Comparison of ENCODE assay signal across 30 cellular contexts in genomic region chr1:229371624-229372023, GRCh38. TPM values are rescaled to one million over a fixed set of nuclear protein-coding genes. Genes with fewer than 3 reads are reported as not detected.
A peak's percentile ranks its signal among the peaks of the same experiment; 100 is the strongest.
DNase-seq lines count a peak whose midpoint lies in the region; ATAC-seq, FAIRE-seq and TF ChIP-seq lines count a peak whose summit lies in the region.
"Had no signal": no experiment of that assay in that cellular context is flagged by ENCODE, and none has a peak within 500 bp of the region (broad histone marks: within the 10 kb centered on the region; RNA-seq: fewer than 3 reads in every experiment).

No MANE protein-coding gene starts in this region.

- whole genome bisulfite sequencing in heart left ventricle, 4 donors: 84 to 89% (median 88%) methylated on average over 6 of the region's 6 CpGs

- H3K27me3 ChIP-seq in left ventricle myocardium inferior (ENCODE audit: low read depth): peaks cover 12% of the 10 kb centered on the region
- H3K27me3 ChIP-seq in heart left ventricle: no peaks in the 10 kb centered on the region
- H3K27me3 ChIP-seq in foreskin keratinocyte: no peaks in the 10 kb centered on the region

- no peak for FAIRE-seq in urothelium cell line (lab: Jason Lieb, UNC)
- FAIRE-seq: GM12891 had no signal

- H3K36me3 ChIP-seq in left ventricle myocardium inferior: no peaks in the 10 kb centered on the region
- no peaks in the 10 kb centered on the region for H3K36me3 ChIP-seq in heart left ventricle
- H3K36me3 ChIP-seq: HAP-1 had no signal

- TF ChIP-seq CTCF in left ventricle myocardium inferior (IDR thresholded peaks at IDR 0.05; ENCODE audit: borderline replicate concordance) (no peak), heart left ventricle (IDR thresholded peaks at IDR 0.05) (no peak), RWPE1 (conservative IDR thresholded peaks at IDR 0.05; ENCODE audit: low read depth) (no peak), foreskin keratinocyte (conservative IDR thresholded peaks at IDR 0.05) (no peak)

- intact Hi-C loops in left ventricle myocardium inferior (cut with micrococcal nuclease): no loop called here
- intact Hi-C loops in heart left ventricle (cut with DNase I): loop anchor here in 3 of 10 donors (2.0 to 5.0 kb wide), 5 partner anchors 36 to 111 kb away; partner anchors contain the start of gene ACTA1 (in 1 of the 3)

- ATAC-seq in heart left ventricle: no peak
- peak; percentile 93 for ATAC-seq in foreskin keratinocyte
- ATAC-seq in GM21528 (IDR thresholded peaks at IDR 0.05; ENCODE audit: low FRiP score, unreplicated experiment): no peak
- ATAC-seq: CD8-positive, alpha-beta T cell had no signal

- TF ChIP-seq POLR2A in heart left ventricle (IDR thresholded peaks at IDR 0.05): no peak

- DNase-seq in left ventricle myocardium inferior (no peak), heart left ventricle (no peak), RWPE1 (ENCODE audit: low spot score) (peak; percentile 91), foreskin keratinocyte (peak; percentile 98 to 99), urothelium cell line (ENCODE audit: low spot score) (peak; percentile 44), HuH-7 (ENCODE audit: low spot score) (no peak)
- no peak for DNase-seq in activated effector memory CD4-positive, alpha-beta T cell treated with Interleukin-2 at 50 U/mL for 16 hours
- DNase-seq: 8988T; ACHN; Caco-2; CD8-positive, alpha-beta T cell; DMS 273 treated with DMSO at 0.1 percent for 48 hours; DMS79; EL; GOT3; HFFc6; IMR-90; KG1; NCI-H1092; NCI-H1417 treated with DMSO at 0.1 percent for 48 hours; NCI-H1694 treated with DMSO at 0.1 percent for 48 hours; NCI-H2081 treated with DMSO at 0.1 percent for 48 hours; NCI-H2171; NCI-H345; NCI-H524; NCI-H748 treated with DMSO at 0.1 percent for 48 hours; SHP77 had no signal

- no peak overlapping the region for H3K4me3 ChIP-seq in left ventricle myocardium inferior
- H3K4me3 ChIP-seq in heart left ventricle: no peak overlapping the region
- H3K4me3 ChIP-seq: HAP-1 had no signal

- H3K27ac ChIP-seq in left ventricle myocardium inferior (replicated peaks) (peak overlapping the region; percentile 64), heart left ventricle (peak overlapping the region in 4 of 12 donors; percentile 49 to 73 (median 65)), RWPE1 (no peak overlapping the region), foreskin keratinocyte (no peak overlapping the region)

- H3K9me3 ChIP-seq in left ventricle myocardium inferior (replicated peaks) (no peaks in the 10 kb centered on the region), heart left ventricle (no peaks in the 10 kb centered on the region)
- H3K9me3 ChIP-seq: Caco-2, HAP-1 had no signal

- POLR2A ChIA-PET in RWPE1 (lab: Yijun Ruan, JAX; ENCODE audit: low non-redundant PET): interaction anchor here (0.6 kb wide), 1 partner anchor 20 kb away, joined by 7 read pairs; no protein-coding TSS in a partner anchor

- CTCF ChIA-PET in RWPE1 (lab: Yijun Ruan, JAX): no interaction called here

- H3K4me1 ChIP-seq in left ventricle myocardium inferior (peaks cover 16% of the 10 kb centered on the region), heart left ventricle (peaks cover 0 to 7% (median 0%) of the 10 kb centered on the region in 12 donors), foreskin keratinocyte (peaks cover 14% of the 10 kb centered on the region)
- H3K4me1 ChIP-seq: Caco-2 had no signal

RNA-seq across cellular contexts. Expression of gene CCSAP, which starts 28.8 kb away (rescaled TPM):
- 2.5 TPM for total RNA-seq in left ventricle myocardium inferior
- 1 to 10 TPM in 8 of 9 donors, under 1 TPM in 1; 0.94 to 6.2 (median 3.0) TPM for total RNA-seq in heart left ventricle
- 1 to 10 TPM; 1.1 to 1.4 TPM for polyA plus RNA-seq in heart left ventricle
- 10.4 and 11.6 TPM in 2 replicates for total RNA-seq in foreskin keratinocyte
- polyA plus RNA-seq in foreskin keratinocyte: 2.8 and 3.7 TPM in 2 replicates

Comparison
In these comparisons a context has a peak if more than half of its experiments do, and no peak if none do; other contexts are left out.
1. DNase-seq: peak in RWPE1 (single experiment), foreskin keratinocyte (2 of 2) and urothelium cell line (single experiment); none in left ventricle myocardium inferior (single experiment), heart left ventricle (0 of 5), activated effector memory CD4-positive, alpha-beta T cell treated with Interleukin-2 at 50 U/mL for 16 hours (single experiment) and HuH-7 (single experiment).